8 cellular contexts compared by ENCODE assay signal in genomic region chr17:42154514-42154883, GRCh38. TPM values are rescaled to one million over a fixed set of nuclear protein-coding genes. Genes with fewer than 3 reads are reported as not detected.
A peak's percentile ranks its signal among the peaks of the same experiment; 100 is the strongest.
DNase-seq lines count a peak whose midpoint lies in the region; ATAC-seq and TF ChIP-seq lines count a peak whose summit lies in the region.

No MANE protein-coding gene starts in this region.

- peak overlapping the region; percentile 44 for H3K27ac ChIP-seq in DOHH2 (ENCODE audit: low read depth, low read length)

- no peaks in the 10 kb centered on the region for H3K9me3 ChIP-seq in DOHH2 (ENCODE audit: control insufficient read depth, insufficient read depth, low read length)

- H3K9me3 Mint-ChIP-seq in endothelial cell (ENCODE audit: unreplicated experiment) = no peaks in the 10 kb centered on the region

- H3K4me1 Mint-ChIP-seq in endothelial cell (ENCODE audit: unreplicated experiment) = peaks cover 29% of the 10 kb centered on the region

- peak overlapping the region; percentile 100 for H3K4me3 Mint-ChIP-seq in endothelial cell (ENCODE audit: unreplicated experiment)

- peak overlapping the region; percentile 99 for H3K27ac Mint-ChIP-seq in endothelial cell (ENCODE audit: unreplicated experiment)

- peaks cover 51% of the 10 kb centered on the region for H3K79me2 ChIP-seq in DOHH2 (ENCODE audit: control insufficient read depth, low read length)

- ATAC-seq in omental fat pad (ENCODE audit: low FRiP score) (peak; percentile 7), GM21529 (IDR thresholded peaks at IDR 0.05; ENCODE audit: unreplicated experiment) (no peak)

- peaks cover 17% of the 10 kb centered on the region for H3K36me3 ChIP-seq in DOHH2 (ENCODE audit: control insufficient read depth, low read length)

- H3K4me1 ChIP-seq in DOHH2 (ENCODE audit: control insufficient read depth, low read length) = peaks cover 17% of the 10 kb centered on the region

- no peak for TF ChIP-seq POLR2A in NB4 (IDR thresholded peaks at IDR 0.05; ENCODE audit: extremely low read depth, insufficient read length)

- peaks cover 15% of the 10 kb centered on the region for H4K20me1 ChIP-seq in DOHH2 (ENCODE audit: control insufficient read depth, insufficient read depth, low read depth, low read length)

- no peaks in the 10 kb centered on the region for H3F3A ChIP-seq in DOHH2 (ENCODE audit: control insufficient read depth, insufficient read depth)

- H3K9me2 ChIP-seq in DOHH2 (replicated peaks; ENCODE audit: control insufficient read depth, low read length) = no peaks in the 10 kb centered on the region

- TF ChIP-seq CTCF in DOHH2 (IDR thresholded peaks at IDR 0.05; ENCODE audit: low read depth, low read length, poor library complexity, severe bottlenecking) = no peak
- TF ChIP-seq CTCF in NB4 (IDR thresholded peaks at IDR 0.05; ENCODE audit: low read depth, low read length) = no peak
- TF ChIP-seq CTCF in endothelial cell (IDR thresholded peaks at IDR 0.05; ENCODE audit: unreplicated experiment) = no peak
- TF ChIP-seq CTCF in omental fat pad (IDR thresholded peaks at IDR 0.05) = no peak

- H3K4me2 ChIP-seq in DOHH2 (ENCODE audit: low read length) = peak overlapping the region; percentile 80

- peak overlapping the region; percentile 93 for H3K4me3 ChIP-seq in DOHH2 (ENCODE audit: low read length)
- H3K4me3 ChIP-seq in NB4 (ENCODE audit: low read depth, low read length) = peak overlapping the region; percentile 99

- H3K36me3 Mint-ChIP-seq in endothelial cell (ENCODE audit: low read depth, unreplicated experiment) = peaks cover 12% of the 10 kb centered on the region

- DNase-seq in NB4 (ENCODE audit: low read depth) (no peak), endothelial cell (ENCODE audit: low spot score) (no peak), omental fat pad (ENCODE audit: low spot score) (no peak), NCI-H146 treated with DMSO at 0.1 percent for 48 hours (lab: John Stamatoyannopoulos, UW; ENCODE audit: unreplicated experiment) (no peak), NCI-H510A (lab: John Stamatoyannopoulos, UW) (no peak), mucosa of gallbladder (ENCODE audit: low spot score) (no peak)

- H3K27me3 Mint-ChIP-seq in endothelial cell (ENCODE audit: unreplicated experiment) = peaks cover 19% of the 10 kb centered on the region

- no peaks in the 10 kb centered on the region for H3K27me3 ChIP-seq in DOHH2 (ENCODE audit: control insufficient read depth, low read length)

RNA-seq across cellular contexts. Expression of gene RAB5C, which starts 0.3 kb away (rescaled TPM):
- total RNA-seq in endothelial cell (ENCODE audit: unreplicated experiment) (144 TPM), omental fat pad (100 to 1,000 TPM; 122 to 178 (median 158) TPM), mucosa of gallbladder (150 TPM)

RNA-seq across cellular contexts. Expression of gene KCNH4, which starts 26.4 kb away (rescaled TPM):
- total RNA-seq in endothelial cell (ENCODE audit: unreplicated experiment) (0.08 TPM), omental fat pad (under 1 TPM in 3 of 4 donors, not detected in 1; 0.44 to 0.79 (median 0.48) TPM), mucosa of gallbladder (0.06 TPM)

RNA-seq across cellular contexts. Expression of gene HCRT, which starts 30.8 kb away (rescaled TPM):
- total RNA-seq in endothelial cell (ENCODE audit: unreplicated experiment) = not detected
- total RNA-seq in omental fat pad = not detected
- total RNA-seq in mucosa of gallbladder = not detected

RNA-seq across cellular contexts. Expression of gene HSPB9, which starts 31.9 kb away (rescaled TPM):
- not detected for total RNA-seq in endothelial cell (ENCODE audit: unreplicated experiment)
- total RNA-seq in omental fat pad = under 1 TPM in 1 of 4 donors, not detected in 3; 0.25 TPM
- total RNA-seq in mucosa of gallbladder = 0.29 TPM

RNA-seq across cellular contexts. Expression of gene KAT2A, which starts 33.3 kb away (rescaled TPM):
- 22.8 TPM for total RNA-seq in endothelial cell (ENCODE audit: unreplicated experiment)
- total RNA-seq in omental fat pad = 10 to 100 TPM; 30.2 to 68.7 (median 33.9) TPM
- 58.4 TPM for total RNA-seq in mucosa of gallbladder
